ENCODE assay signal across 34 cellular contexts in genomic region chr6:129817332-129817731, GRCh38. TPM values are rescaled to one million over a fixed set of nuclear protein-coding genes. Genes with fewer than 3 reads are reported as not detected.
"Had no signal": no experiment of that assay in that cellular context is flagged by ENCODE, and none has a peak within 500 bp of the region (broad histone marks: within the 10 kb centered on the region; RNA-seq: fewer than 3 reads in every experiment).

No MANE protein-coding gene starts in this region.

- H3K36me3 ChIP-seq: Peyer's patch, SJSA1 had no signal

- H3K9ac ChIP-seq: SK-N-SH had no signal

- FAIRE-seq: bronchial epithelial cell had no signal

- H3K4me2 ChIP-seq: SK-N-SH had no signal

- H3K36me3 Mint-ChIP-seq: activated naive CD4-positive, alpha-beta T cell treated with anti-CD3 and anti-CD28 coated beads, Interleukin-2, amount 50 U/mL, for 24 hours; brain; WTC11 had no signal

- H3K4me3 ChIP-seq: Peyer's patch, SJSA1 had no signal

- ATAC-seq: activated CD4-positive, alpha-beta T cell treated with anti-CD3 and anti-CD28 coated beads for 36 hours; activated CD4-positive, CD25-positive, alpha-beta regulatory T cell treated with anti-CD3 and anti-CD28 coated beads, Interleukin-2, amount 50 U/mL, for 24 hours; WTC11 had no signal

- H3K9me3 ChIP-seq: Peyer's patch, SJSA1, SK-N-SH had no signal

- H3K4me1 ChIP-seq: Peyer's patch, SJSA1 had no signal

- H3K4me1 Mint-ChIP-seq: activated CD4-positive, alpha-beta T cell treated with anti-CD3 and anti-CD28 coated beads for 36 hours; activated naive CD4-positive, alpha-beta T cell treated with anti-CD3 and anti-CD28 coated beads, Interleukin-2, amount 50 U/mL, for 24 hours; brain; WTC11 had no signal

- H3K27me3 ChIP-seq: Peyer's patch, SJSA1 had no signal

- H3K27ac Mint-ChIP-seq: activated CD4-positive, alpha-beta memory T cell treated with anti-CD3 and anti-CD28 coated beads, Interleukin-2, amount 10 ng/mL, durations not matched to agents 7 days and 5 days; activated CD4-positive, alpha-beta T cell treated with anti-CD3 and anti-CD28 coated beads for 36 hours; activated naive CD4-positive, alpha-beta T cell treated with anti-CD3 and anti-CD28 coated beads, Interleukin-2, amount 50 U/mL, for 24 hours; activated T-cell treated with anti-CD3 and anti-CD28 coated beads, Interleukin-2, amount 50 U/mL, for 24 hours; brain; T-helper 1 cell treated with Interleukin-12 subunit alpha and Interleukin-12 subunit beta and Interleukin-4 antibody, amounts not matched to agents 30 μg/mL and 1 μg/mL, for 36 hours; T-helper 2 cell treated with Interferon-gamma antibody and Interleukin-4, amounts not matched to agents 5 μg/mL and 100 μg/mL, for 36 hours; WTC11 had no signal

- H3K27ac ChIP-seq: Peyer's patch, SJSA1 had no signal

- H3K4me3 Mint-ChIP-seq: activated CD4-positive, alpha-beta memory T cell treated with anti-CD3 and anti-CD28 coated beads, Interleukin-2, amount 10 ng/mL, durations not matched to agents 7 days and 5 days; activated CD4-positive, alpha-beta T cell treated with anti-CD3 and anti-CD28 coated beads for 36 hours; activated naive CD4-positive, alpha-beta T cell treated with anti-CD3 and anti-CD28 coated beads, Interleukin-2, amount 50 U/mL, for 24 hours; activated T-cell treated with anti-CD3 and anti-CD28 coated beads, Interleukin-2, amount 50 U/mL, for 24 hours; brain; T-helper 1 cell treated with Interleukin-12 subunit alpha and Interleukin-12 subunit beta and Interleukin-4 antibody, amounts not matched to agents 30 μg/mL and 1 μg/mL, for 36 hours; WTC11 had no signal

- H3K9me3 Mint-ChIP-seq: activated CD4-positive, alpha-beta memory T cell treated with anti-CD3 and anti-CD28 coated beads, Interleukin-2, amount 10 ng/mL, durations not matched to agents 7 days and 5 days; activated naive CD4-positive, alpha-beta T cell treated with anti-CD3 and anti-CD28 coated beads, Interleukin-2, amount 50 U/mL, for 24 hours; activated T-cell treated with anti-CD3 and anti-CD28 coated beads, Interleukin-2, amount 50 U/mL, for 24 hours; activated T-helper 2 cell treated with anti-CD3 and anti-CD28 coated beads, Interferon-gamma antibody, Interleukin-2, Interleukin-4, amounts not matched to agents 10 μg/mL and 5 μg/mL and 100 μg/mL, durations not matched to agents 14 hours and 24 hours and 36 hours; brain; T-helper 1 cell treated with Interleukin-12 subunit alpha and Interleukin-12 subunit beta and Interleukin-4 antibody, amounts not matched to agents 30 μg/mL and 1 μg/mL, for 36 hours; T-helper 2 cell treated with Interferon-gamma antibody and Interleukin-4, amounts not matched to agents 5 μg/mL and 100 μg/mL, for 36 hours; WTC11 had no signal

- DNase-seq: activated CD4-positive, alpha-beta memory T cell treated with anti-CD3 and anti-CD28 coated beads, Interleukin-2, amount 10 ng/mL, durations not matched to agents 7 days and 5 days; activated CD4-positive, alpha-beta T cell treated with anti-CD3 and anti-CD28 coated beads for 36 hours; activated gamma-delta T cell; activated naive CD4-positive, alpha-beta T cell treated with Interleukin-2 at 50 U/mL for 16 hours; activated T-cell treated with anti-CD3 and anti-CD28 coated beads, Interleukin-2, amount 50 U/mL, for 24 hours; anterior cingulate cortex; caudate nucleus; cerebellar nuclear complex; Karpas-422; KBM-7; NCI-H1105; NCI-H1417 treated with DMSO at 0.1 percent for 48 hours; NCI-H187 treated with DMSO at 0.1 percent for 48 hours; NCI-H2081; NCI-H2171 treated with DMSO at 0.1 percent for 48 hours; NCI-H2227 treated with DMSO at 0.1 percent for 48 hours; NCI-H446; NCI-H510A treated with DMSO at 0.1 percent for 48 hours; NCI-H526 treated with DMSO at 0.1 percent for 48 hours; NCI-H774; Peyer's patch; RPMI8226; SHP77 treated with DMSO at 0.1 percent for 48 hours; SK-N-SH had no signal

RNA-seq across cellular contexts. Expression of gene TMEM244, which starts 43.8 kb away (rescaled TPM):
- total RNA-seq: activated CD4-positive, alpha-beta T cell treated with anti-CD3 and anti-CD28 coated beads for 36 hours; activated T-helper 2 cell treated with anti-CD3 and anti-CD28 coated beads, Interferon-gamma antibody, Interleukin-2, Interleukin-4, amounts not matched to agents 10 μg/mL and 5 μg/mL and 100 μg/mL, durations not matched to agents 14 hours and 24 hours and 36 hours; bronchial epithelial cell; MCF 10A; Peyer's patch; SJSA1; WTC11 had no signal
